In genomic region chr5:15620501-15620900, GRCh38 we compare ENCODE assay signal across 15 cellular contexts.
DNase-seq lines count a peak whose midpoint lies in the region; ATAC-seq and TF ChIP-seq lines count a peak whose summit lies in the region.
"Had no signal": no experiment of that assay in that cellular context is flagged by ENCODE, and none has a peak within 500 bp of the region (broad histone marks: within the 10 kb centered on the region; RNA-seq: fewer than 3 reads in every experiment).

No MANE protein-coding gene starts in this region.

- H3K27me3 ChIP-seq in MG63 (no peaks in the 10 kb centered on the region), endodermal cell (ENCODE audit: control insufficient read depth, insufficient read depth, low read length, poor library complexity, severe bottlenecking) (no peaks in the 10 kb centered on the region), ovary (no peaks in the 10 kb centered on the region)

- H3K9me3 Mint-ChIP-seq in endodermal cell: no peaks in the 10 kb centered on the region

- H3K27ac ChIP-seq in endodermal cell (ENCODE audit: low read depth, low read length): no peak overlapping the region
- H3K27ac ChIP-seq in ovary: no peak overlapping the region

- H3K4me1 ChIP-seq in endodermal cell (ENCODE audit: control insufficient read depth, insufficient read depth, low read length): peaks cover 4% of the 10 kb centered on the region
- H3K4me1 ChIP-seq in ovary (ENCODE audit: insufficient read depth): peaks cover 8% of the 10 kb centered on the region

- no peaks in the 10 kb centered on the region for H3K27me3 Mint-ChIP-seq in endodermal cell (ENCODE audit: insufficient read depth)
- H3K27me3 Mint-ChIP-seq: activated CD4-positive, alpha-beta memory T cell treated with anti-CD3 and anti-CD28 coated beads for 36 hours; B cell had no signal

- 92 to 97% methylated on average over 10 to 11 of the region's 11 CpGs for WGBS in endodermal cell (ENCODE audit: insufficient coverage in 1 of 2, insufficient read length in 1 of 2), 2 experiments
- WGBS in ovary, 3 donors: 83 to 89% (median 86%) methylated on average over 11 of the region's 11 CpGs

- H3K4me3 ChIP-seq in MG63 (peak overlapping the region; percentile 26), endodermal cell (ENCODE audit: low read length) (no peak overlapping the region), ovary (no peak overlapping the region)

- H3K4me3 Mint-ChIP-seq in endodermal cell: no peak overlapping the region
- H3K4me3 Mint-ChIP-seq: activated CD4-positive, alpha-beta memory T cell treated with anti-CD3 and anti-CD28 coated beads for 36 hours; B cell had no signal

- TF ChIP-seq POLR2A in ovary (IDR thresholded peaks at IDR 0.05): no peak

- H3K9ac ChIP-seq in endodermal cell (ENCODE audit: extremely low read depth, low read length, poor library complexity, severe bottlenecking): no peak overlapping the region

- intact Hi-C loops in ovary (cut with DNase I): no loop called here

- DNase-seq in AG08396 (ENCODE audit: low spot score): peak; percentile 55
- DNase-seq in MG63: peak; percentile 87
- DNase-seq in endodermal cell: no peak
- DNase-seq in lung microvascular endothelial cell (ENCODE audit: low read depth in 2 of 2): peak; percentile 84 to 91
- DNase-seq in HuH-7.5 (ENCODE audit: low spot score): no peak
- no peak for DNase-seq in ovary
- DNase-seq in T-helper 2 cell: no peak
- DNase-seq: activated CD4-positive, alpha-beta memory T cell treated with anti-CD3 and anti-CD28 coated beads for 36 hours; erythroblast; NCI-H1048; NCI-H526 treated with DMSO at 0.1 percent for 48 hours; retina had no signal

- peaks cover 4% of the 10 kb centered on the region for H3K36me3 Mint-ChIP-seq in endodermal cell (ENCODE audit: low read depth)
- H3K36me3 Mint-ChIP-seq: activated CD4-positive, alpha-beta memory T cell treated with anti-CD3 and anti-CD28 coated beads for 36 hours; activated naive CD4-positive, alpha-beta T cell treated with anti-CD3 and anti-CD28 coated beads, Interleukin-2, amount 50 U/mL, for 72 hours had no signal

- H3K9me3 ChIP-seq in MG63 (no peaks in the 10 kb centered on the region), endodermal cell (ENCODE audit: control insufficient read depth, low read length) (no peaks in the 10 kb centered on the region), ovary (no peaks in the 10 kb centered on the region)

- no peak for ATAC-seq in GM19023 (IDR thresholded peaks at IDR 0.05; ENCODE audit: unreplicated experiment)
- ATAC-seq: activated naive CD4-positive, alpha-beta T cell treated with anti-CD3 and anti-CD28 coated beads, Interleukin-2, amount 50 U/mL, for 72 hours had no signal

- no peak for TF ChIP-seq CTCF in endodermal cell (conservative IDR thresholded peaks at IDR 0.05)
- no peak for TF ChIP-seq CTCF in ovary (IDR thresholded peaks at IDR 0.05)

- 0 out of 2 replicates have a peak, but pooled peaks cover 2% of the 10 kb centered on the region for H3K36me3 ChIP-seq in MG63
- no peaks in the 10 kb centered on the region for H3K36me3 ChIP-seq in endodermal cell (ENCODE audit: control insufficient read depth, insufficient read depth, low read length)
- H3K36me3 ChIP-seq in ovary: no peaks in the 10 kb centered on the region

- H3K27ac Mint-ChIP-seq in endodermal cell: peak overlapping the region; percentile 26
- H3K27ac Mint-ChIP-seq: activated CD4-positive, alpha-beta memory T cell treated with anti-CD3 and anti-CD28 coated beads for 36 hours; activated naive CD4-positive, alpha-beta T cell treated with anti-CD3 and anti-CD28 coated beads, Interleukin-2, amount 50 U/mL, for 72 hours; B cell had no signal

- TF ChIP-seq EP300 in ovary (IDR thresholded peaks at IDR 0.05): no peak

- H3K4me1 Mint-ChIP-seq in endodermal cell: peaks cover 23% of the 10 kb centered on the region
- H3K4me1 Mint-ChIP-seq: B cell had no signal

Comparison
In these comparisons a context has a peak if more than half of its experiments do, and no peak if none do; other contexts are left out.
1. DNase-seq: peak in AG08396 (single experiment), MG63 (single experiment) and lung microvascular endothelial cell (2 of 2); none in endodermal cell (single experiment), HuH-7.5 (single experiment), ovary (0 of 5) and T-helper 2 cell (0 of 5).